ENCODE assay signal across 22 cellular contexts in genomic region chr7:44445986-44446671, GRCh38. TPM values are rescaled to one million over a fixed set of nuclear protein-coding genes. Genes with fewer than 3 reads are reported as not detected.
DNase-seq lines count a peak whose midpoint lies in the region; ATAC-seq and TF ChIP-seq lines count a peak whose summit lies in the region.
"Had no signal": no experiment of that assay in that cellular context is flagged by ENCODE, and none has a peak within 500 bp of the region (broad histone marks: within the 10 kb centered on the region; RNA-seq: fewer than 3 reads in every experiment).

No MANE protein-coding gene starts in this region.

- H3K36me3 ChIP-seq in HAP-1 (replicated peaks) (peaks cover 14% of the 10 kb centered on the region), gastrocnemius medialis (no peaks in the 10 kb centered on the region)

- DNase-seq in HAP-1 (ENCODE audit: low spot score in 2 of 2) = peak; percentile 36 to 43
- DNase-seq in hippocampal formation (lab: John Stamatoyannopoulos, UW) = peak; percentile 35 to 87
- DNase-seq in gastrocnemius medialis = peak; percentile 6 to 45
- DNase-seq in T-helper 2 cell treated with Interferon-gamma antibody and Interleukin-4, amounts not matched to agents 5 μg/mL and 100 μg/mL, for 36 hours (ENCODE audit: low spot score) = no peak
- DNase-seq in left colon = no peak
- DNase-seq: activated CD4-positive, alpha-beta T cell treated with anti-CD3 and anti-CD28 coated beads for 48 hours; dermis blood vessel endothelial cell; islet precursor cell; natural killer cell; NCI-H1417 treated with DMSO at 0.1 percent for 48 hours; NCI-H446 treated with DMSO at 0.1 percent for 48 hours; OCI-M1 had no signal

- peaks cover 17% of the 10 kb centered on the region for H3K4me1 Mint-ChIP-seq in T-helper 2 cell treated with Interferon-gamma antibody and Interleukin-4, amounts not matched to agents 5 μg/mL and 100 μg/mL, for 36 hours (ENCODE audit: low read depth)

- H3K9me3 Mint-ChIP-seq in T-helper 2 cell treated with Interferon-gamma antibody and Interleukin-4, amounts not matched to agents 5 μg/mL and 100 μg/mL, for 36 hours = peaks cover 3% of the 10 kb centered on the region
- H3K9me3 Mint-ChIP-seq: activated naive CD4-positive, alpha-beta T cell treated with anti-CD3 and anti-CD28 coated beads, Interleukin-2, amount 50 U/mL, for 24 hours; natural killer cell had no signal

- H3K4me3 ChIP-seq in HAP-1 = no peak overlapping the region
- no peak overlapping the region for H3K4me3 ChIP-seq in gastrocnemius medialis
- H3K4me3 ChIP-seq: suprapubic skin, vagina had no signal

- intact Hi-C loops in gastrocnemius medialis (cut with DNase I; ENCODE audit: low total_unique reads) = no loop called here
- intact Hi-C loops in left colon (cut with DNase I, micrococcal nuclease) = no loop called here

- H3K27me3 ChIP-seq in HAP-1 (ENCODE audit: low read depth) (no peaks in the 10 kb centered on the region), gastrocnemius medialis (no peaks in the 10 kb centered on the region)
- H3K27me3 ChIP-seq: suprapubic skin, vagina had no signal

- ATAC-seq in gastrocnemius medialis (peak; percentile 85 to 90), left colon (no peak), GM19395 (IDR thresholded peaks at IDR 0.05; ENCODE audit: unreplicated experiment) (no peak), GM21526 (IDR thresholded peaks at IDR 0.05; ENCODE audit: low FRiP score, unreplicated experiment) (no peak)
- ATAC-seq: HCT116, natural killer cell had no signal

- no peaks in the 10 kb centered on the region for H3K27me3 Mint-ChIP-seq in T-helper 2 cell treated with Interferon-gamma antibody and Interleukin-4, amounts not matched to agents 5 μg/mL and 100 μg/mL, for 36 hours (ENCODE audit: low read depth)
- H3K27me3 Mint-ChIP-seq: activated naive CD4-positive, alpha-beta T cell treated with anti-CD3 and anti-CD28 coated beads, Interleukin-2, amount 50 U/mL, for 24 hours had no signal

- in situ Hi-C loops in HAP-1 (cut with MboI; ENCODE audit: low sequenced_read_pairs) (no loop called here), gastrocnemius medialis (cut with MboI; ENCODE audit: low sequenced_read_pairs in 4 of 4) (no loop called here)

- peaks cover 51% of the 10 kb centered on the region for H3K36me3 Mint-ChIP-seq in T-helper 2 cell treated with Interferon-gamma antibody and Interleukin-4, amounts not matched to agents 5 μg/mL and 100 μg/mL, for 36 hours (ENCODE audit: low read depth)
- H3K36me3 Mint-ChIP-seq: natural killer cell had no signal

- H3K9me3 ChIP-seq in HAP-1 (no peaks in the 10 kb centered on the region), gastrocnemius medialis (no peaks in the 10 kb centered on the region)
- H3K9me3 ChIP-seq: suprapubic skin, vagina had no signal

- no peak overlapping the region for H3K4me3 Mint-ChIP-seq in T-helper 2 cell treated with Interferon-gamma antibody and Interleukin-4, amounts not matched to agents 5 μg/mL and 100 μg/mL, for 36 hours
- H3K4me3 Mint-ChIP-seq: activated naive CD4-positive, alpha-beta T cell treated with anti-CD3 and anti-CD28 coated beads, Interleukin-2, amount 50 U/mL, for 24 hours; activated T-helper 1 cell treated with anti-CD3 and anti-CD28 coated beads, Interleukin-12 subunit alpha, Interleukin-12 subunit beta, Interleukin-2, Interleukin-4 antibody, amounts not matched to agents 30 ng/mL and 10 ng/mL and 1 ng/mL, durations not matched to agents 14 hours and 24 hours and 36 hours; natural killer cell had no signal

- TF ChIP-seq CTCF in gastrocnemius medialis (IDR thresholded peaks at IDR 0.05 in 4 of 5, conservative IDR thresholded peaks at IDR 0.05 in 1 of 5) = no peak

- TF ChIP-seq POLR2A in gastrocnemius medialis (IDR thresholded peaks at IDR 0.05) = no peak

- H3K4me1 ChIP-seq in HAP-1 = peaks cover 11% of the 10 kb centered on the region
- peaks cover 68 to 73% of the 10 kb centered on the region in 2 donors for H3K4me1 ChIP-seq in gastrocnemius medialis

- no peak overlapping the region for H3K27ac Mint-ChIP-seq in T-helper 2 cell treated with Interferon-gamma antibody and Interleukin-4, amounts not matched to agents 5 μg/mL and 100 μg/mL, for 36 hours
- H3K27ac Mint-ChIP-seq: activated naive CD4-positive, alpha-beta T cell treated with anti-CD3 and anti-CD28 coated beads, Interleukin-2, amount 50 U/mL, for 24 hours; natural killer cell had no signal

- H3K27ac ChIP-seq in cingulate gyrus (ENCODE audit: low read depth, low read length) (peak overlapping the region; percentile 96), gastrocnemius medialis (peak overlapping the region; percentile 60 to 77 (median 72))
- H3K27ac ChIP-seq: C4-2B, parathyroid adenoma, suprapubic skin, vagina had no signal

RNA-seq across cellular contexts. Expression of gene NUDCD3, which starts 44.3 kb away (rescaled TPM):
- total RNA-seq in gastrocnemius medialis (10 to 100 TPM; 76.2 to 93.4 (median 77.0) TPM), left colon (10 to 100 TPM; 66.3 to 72.4 TPM)

Comparison
In these comparisons a context has a peak if more than half of its experiments do, and no peak if none do; other contexts are left out.
1. DNase-seq: peak in HAP-1 (2 of 2), hippocampal formation (2 of 2) and gastrocnemius medialis (2 of 2); none in T-helper 2 cell treated with Interferon-gamma antibody and Interleukin-4, amounts not matched to agents 5 μg/mL and 100 μg/mL, for 36 hours (single experiment) and left colon (0 of 2).
2. ATAC-seq: peak in gastrocnemius medialis (2 of 2); none in left colon (single experiment), GM19395 (single experiment) and GM21526 (single experiment).